8 cellular contexts compared by ENCODE assay signal in the genomic region with DNA sequence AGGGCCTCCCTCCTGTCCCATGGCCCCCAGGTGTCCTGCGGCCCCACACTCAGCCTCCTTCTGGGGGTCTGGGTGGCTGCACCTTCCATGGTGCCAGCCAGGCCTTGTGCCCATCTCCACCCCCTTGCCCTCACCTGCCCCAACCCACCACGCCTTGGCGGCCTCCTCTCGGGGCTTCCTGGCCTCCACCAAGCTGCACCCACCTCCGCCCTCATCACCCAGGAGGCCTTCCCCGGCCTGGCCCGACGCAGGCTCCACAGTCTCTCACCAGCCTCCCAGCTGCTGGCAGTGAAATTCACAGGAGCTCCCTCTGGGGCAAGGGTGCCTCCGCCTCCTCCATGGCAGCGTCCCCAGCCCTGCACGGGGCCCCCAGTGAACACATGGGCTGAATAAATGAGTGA. TPM values are rescaled to one million over a fixed set of nuclear protein-coding genes. Genes with fewer than 3 reads are reported as not detected.
DNase-seq lines count a peak whose midpoint lies in the region; ATAC-seq and TF ChIP-seq lines count a peak whose summit lies in the region.

No MANE protein-coding gene starts in this region.

- H3K36me3 ChIP-seq in RWPE2 (ENCODE audit: low read depth): no peaks in the 10 kb centered on the region
- H3K36me3 ChIP-seq in fibroblast of lung (ENCODE audit: control insufficient read depth, insufficient read depth, low read length): no peaks in the 10 kb centered on the region

- H3K27ac ChIP-seq in C4-2B (peak overlapping the region; percentile 89), RWPE2 (ENCODE audit: poor library complexity, severe bottlenecking) (peak overlapping the region; percentile 99), fibroblast of lung (ENCODE audit: insufficient read depth, low read length) (peak overlapping the region; percentile 99)

- peak overlapping the region; percentile 75 for H3K4me2 ChIP-seq in fibroblast of lung (ENCODE audit: extremely low read depth, insufficient read depth, low read length)

- H3K4me1 Mint-ChIP-seq in osteocyte (ENCODE audit: unreplicated experiment): peaks cover 62% of the 10 kb centered on the region

- TF ChIP-seq CTCF in C4-2B (conservative IDR thresholded peaks at IDR 0.05) (no peak), RWPE2 (IDR thresholded peaks at IDR 0.05; ENCODE audit: poor library complexity, severe bottlenecking) (no peak), fibroblast of lung (conservative IDR thresholded peaks at IDR 0.05 in 1 of 2, IDR thresholded peaks at IDR 0.05 in 1 of 2; ENCODE audit: low read depth in 1 of 2, low read length in 2 of 2) (no peak), osteocyte (IDR thresholded peaks at IDR 0.05) (no peak)

- no peak overlapping the region for H2AFZ ChIP-seq in fibroblast of lung (ENCODE audit: low read length)

- no peak overlapping the region for H3K4me3 Mint-ChIP-seq in osteocyte (ENCODE audit: unreplicated experiment)

- peaks cover 3% of the 10 kb centered on the region for H3K9me3 Mint-ChIP-seq in osteocyte (ENCODE audit: unreplicated experiment)

- no peaks in the 10 kb centered on the region for H3K36me3 Mint-ChIP-seq in osteocyte (ENCODE audit: unreplicated experiment)

- H3K4me3 ChIP-seq in RWPE2 (ENCODE audit: severe bottlenecking) (no peak overlapping the region), fibroblast of lung (replicated peaks in 1 of 4; ENCODE audit: control extremely low read depth in 1 of 4, insufficient read depth in 1 of 4, low read depth in 3 of 4, low read length in 4 of 4) (peak overlapping the region in 1 of 4 experiments; percentile 67)

- H3K27ac Mint-ChIP-seq in osteocyte (ENCODE audit: unreplicated experiment): peak overlapping the region; percentile 94

- H3K9me3 ChIP-seq in RWPE2 (ENCODE audit: severe bottlenecking): no peaks in the 10 kb centered on the region
- no peaks in the 10 kb centered on the region for H3K9me3 ChIP-seq in fibroblast of lung (ENCODE audit: control insufficient read depth, insufficient read depth, low read depth, low read length)

- no peaks in the 10 kb centered on the region for H3K27me3 Mint-ChIP-seq in osteocyte (ENCODE audit: unreplicated experiment)

- H4K20me1 ChIP-seq in fibroblast of lung (ENCODE audit: control insufficient read depth, extremely low read depth, insufficient read depth, low read length): no peaks in the 10 kb centered on the region

- H3K79me2 ChIP-seq in fibroblast of lung (ENCODE audit: control insufficient read depth, insufficient read depth, low read length): peaks cover 4% of the 10 kb centered on the region

- H3K9ac ChIP-seq in fibroblast of lung (ENCODE audit: insufficient read depth, low read length): peak overlapping the region; percentile 17

- no peaks in the 10 kb centered on the region for H3K27me3 ChIP-seq in RWPE2 (ENCODE audit: insufficient read depth, poor library complexity, severe bottlenecking)
- H3K27me3 ChIP-seq in fibroblast of lung (ENCODE audit: control insufficient read depth, insufficient read depth, low read length): no peaks in the 10 kb centered on the region

- ATAC-seq in RWPE2 (ENCODE audit: low read depth): no peak
- no peak for ATAC-seq in HG03097 (IDR thresholded peaks at IDR 0.05; ENCODE audit: low FRiP score, unreplicated experiment)

- H3K4me1 ChIP-seq in RWPE2 (ENCODE audit: insufficient read depth, poor library complexity, severe bottlenecking) (peaks cover 19% of the 10 kb centered on the region), fibroblast of lung (ENCODE audit: control insufficient read depth, extremely low read depth, insufficient read depth, low read length) (peaks cover 17% of the 10 kb centered on the region)

- DNase-seq in RWPE2 (ENCODE audit: low spot score) (peak; percentile 43), fibroblast of lung (ENCODE audit: low read depth in 2 of 2) (no peak), osteocyte (ENCODE audit: extremely low spot score, unreplicated experiment) (no peak), 8988T (no peak), NCI-H1930 (lab: John Stamatoyannopoulos, UW) (no peak)
- DNase-seq in stimulated activated CD8-positive, alpha-beta memory T cell treated with anti-CD3 and anti-CD28 coated beads, Interleukin-4, amount 100 ng/mL, for 48 hours: no peak

RNA-seq across cellular contexts. Expression of a gene that starts 35.9 kb away (rescaled TPM):
- total RNA-seq in fibroblast of lung: under 0.01 and 0.17 TPM in 2 replicates
- 0.17 TPM in 1 of 2 replicates, not detected in the other for polyA plus RNA-seq in fibroblast of lung
- polyA plus RNA-seq in fibroblast of lung (2012): 0.06 and 0.76 TPM in 2 replicates
- 0.41 TPM in 1 of 2 replicates, not detected in the other for polyA minus RNA-seq in fibroblast of lung (ENCODE audit: low replicate concordance)
- total RNA-seq in osteocyte: 2.3 and 2.7 TPM in 2 replicates
